In the genomic region with DNA sequence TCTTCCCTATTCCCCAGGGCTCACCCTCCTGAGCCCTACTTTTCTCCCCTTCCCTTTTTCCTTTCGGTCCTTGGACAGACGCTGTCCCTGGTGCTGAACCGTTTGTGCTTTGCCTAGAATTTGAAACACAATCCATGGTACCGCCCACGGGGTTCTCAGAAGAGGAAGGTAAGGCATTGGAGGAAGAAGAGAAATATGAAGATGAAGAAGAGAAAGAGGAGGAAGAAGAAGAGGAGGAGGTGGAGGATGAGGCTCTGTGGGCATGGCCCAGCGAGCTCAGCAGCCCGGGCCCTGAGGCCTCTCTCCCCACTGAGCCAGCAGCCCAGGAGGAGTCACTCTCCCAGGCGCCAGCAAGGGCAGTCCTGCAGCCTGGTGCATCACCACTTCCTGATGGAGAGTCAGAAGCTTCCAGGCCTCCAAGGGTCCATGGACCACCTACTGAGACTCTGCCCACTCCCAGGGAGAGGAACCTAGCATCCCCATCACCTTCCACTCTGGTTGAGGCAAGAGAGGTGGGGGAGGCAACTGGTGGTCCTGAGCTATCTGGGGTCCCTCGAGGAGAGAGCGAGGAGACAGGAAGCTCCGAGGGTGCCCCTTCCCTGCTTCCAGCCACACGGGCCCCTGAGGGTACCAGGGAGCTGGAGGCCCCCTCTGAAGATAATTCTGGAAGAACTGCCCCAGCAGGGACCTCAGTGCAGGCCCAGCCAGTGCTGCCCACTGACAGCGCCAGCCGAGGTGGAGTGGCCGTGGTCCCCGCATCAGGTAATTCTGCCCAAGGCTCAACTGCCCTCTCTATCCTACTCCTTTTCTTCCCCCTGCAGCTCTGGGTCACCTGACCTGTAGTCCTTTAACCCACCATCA, we compare ENCODE assay signal across 11 cellular contexts. TPM values are rescaled to one million over a fixed set of nuclear protein-coding genes. Genes with fewer than 3 reads are reported as not detected.
DNase-seq lines count a peak whose midpoint lies in the region; ATAC-seq and TF ChIP-seq lines count a peak whose summit lies in the region.
"Had no signal": no experiment of that assay in that cellular context is flagged by ENCODE, and none has a peak within 500 bp of the region (broad histone marks: within the 10 kb centered on the region; RNA-seq: fewer than 3 reads in every experiment).

No MANE protein-coding gene starts in this region.

- H3K27ac ChIP-seq in cardiac muscle cell (no peak overlapping the region), heart right ventricle (no peak overlapping the region), testis (no peak overlapping the region)
- H3K27ac ChIP-seq: C4-2B had no signal

- ATAC-seq in heart right ventricle (no peak), HG02610 (IDR thresholded peaks at IDR 0.05; ENCODE audit: unreplicated experiment) (no peak)

- CTCF ChIA-PET in Calu3 (lab: Charles Lee) = interaction anchor here (0.8 to 1.3 kb wide), 2 partner anchors 9 to 37 kb away, joined by 3 read pairs; no protein-coding TSS in a partner anchor

- H3K27me3 ChIP-seq in cardiac muscle cell = peaks cover 93% of the 10 kb centered on the region
- H3K27me3 ChIP-seq in heart right ventricle = peaks cover 0 to 73% (median 52%) of the 10 kb centered on the region in 7 donors
- no peaks in the 10 kb centered on the region for H3K27me3 ChIP-seq in testis

- H3K36me3 Mint-ChIP-seq in endothelial cell (ENCODE audit: low read depth, unreplicated experiment) = peaks cover 13% of the 10 kb centered on the region
- peaks cover 36% of the 10 kb centered on the region for H3K36me3 Mint-ChIP-seq in Calu3 (ENCODE audit: insufficient read depth, unreplicated experiment)

- H3K4me3 ChIP-seq in cardiac muscle cell (no peak overlapping the region), heart right ventricle (no peak overlapping the region), testis (no peak overlapping the region)

- H3K4me3 Mint-ChIP-seq in endothelial cell (ENCODE audit: unreplicated experiment) = peak overlapping the region; percentile 26
- H3K4me3 Mint-ChIP-seq in Calu3 (ENCODE audit: low read depth, unreplicated experiment) = no peak overlapping the region
- H3K4me3 Mint-ChIP-seq: activated B cell treated with CpG ODN at 0.5 μM for 24 hours, HFFc6 had no signal

- no peaks in the 10 kb centered on the region for H3K36me3 ChIP-seq in cardiac muscle cell
- H3K36me3 ChIP-seq in heart right ventricle = no peaks in the 10 kb centered on the region
- no peaks in the 10 kb centered on the region for H3K36me3 ChIP-seq in testis (ENCODE audit: low read depth, missing control alignments)

- no peak for TF ChIP-seq POLR2A in testis (IDR thresholded peaks at IDR 0.05)

- DNase-seq in cardiac muscle cell (ENCODE audit: low read depth in 1 of 2, low spot score in 1 of 2) (peak; percentile 64 to 90), heart right ventricle (no peak), endothelial cell (ENCODE audit: low spot score) (peak; percentile 61), testis (peak; percentile 44), Calu3 (no peak)
- DNase-seq: activated B cell treated with CpG ODN at 0.5 μM for 24 hours, head of caudate nucleus, HFFc6, nucleus accumbens had no signal

- H3K27ac Mint-ChIP-seq in endothelial cell (ENCODE audit: unreplicated experiment) (no peak overlapping the region), Calu3 (ENCODE audit: unreplicated experiment) (no peak overlapping the region)
- H3K27ac Mint-ChIP-seq: activated B cell treated with CpG ODN at 0.5 μM for 24 hours, HFFc6 had no signal

- H3K9me3 Mint-ChIP-seq in endothelial cell (ENCODE audit: unreplicated experiment) (no peaks in the 10 kb centered on the region), Calu3 (ENCODE audit: low read depth, unreplicated experiment) (no peaks in the 10 kb centered on the region)
- H3K9me3 Mint-ChIP-seq: activated B cell treated with CpG ODN at 0.5 μM for 24 hours, HFFc6 had no signal

- intact Hi-C loops in heart right ventricle (cut with DNase I) = loop anchor here in 1 of 10 donors (10.0 kb wide), 1 partner anchor 268 kb away; no protein-coding TSS in a partner anchor
- intact Hi-C loops in testis (cut with DNase I; ENCODE audit: low total_unique reads) = loop anchor here (10.0 kb wide), 1 partner anchor 68 kb away; no protein-coding TSS in a partner anchor
- intact Hi-C loops in Calu3 (cut with micrococcal nuclease; ENCODE audit: unreplicated experiment) = no loop called here

- H3K27me3 Mint-ChIP-seq in endothelial cell (ENCODE audit: unreplicated experiment) (peaks cover 19% of the 10 kb centered on the region), Calu3 (ENCODE audit: unreplicated experiment) (no peaks in the 10 kb centered on the region)

- no peaks in the 10 kb centered on the region for H3K9me3 ChIP-seq in cardiac muscle cell (ENCODE audit: low read depth)
- H3K9me3 ChIP-seq in heart right ventricle = no peaks in the 10 kb centered on the region
- no peaks in the 10 kb centered on the region for H3K9me3 ChIP-seq in testis

- H3K4me1 ChIP-seq in cardiac muscle cell (ENCODE audit: low read depth) (peaks cover 7% of the 10 kb centered on the region), heart right ventricle (peaks cover 8 to 12% (median 10%) of the 10 kb centered on the region in 9 donors), testis (peaks cover 8% of the 10 kb centered on the region)

- no TSS peak for BruUV-seq in Calu3 (replicated peaks; lab: Mats Ljungman, UMichigan)

- H3K4me1 Mint-ChIP-seq in endothelial cell (ENCODE audit: unreplicated experiment) (peaks cover 7% of the 10 kb centered on the region), Calu3 (ENCODE audit: low read depth, unreplicated experiment) (peaks cover 14% of the 10 kb centered on the region)

- 47 to 51% methylated on average over 16 of the region's 16 CpGs for WGBS in heart right ventricle, 2 donors
- 50 to 54% methylated on average over 14 to 16 of the region's 16 CpGs for WGBS in testis, 2 donors

- TF ChIP-seq CTCF in cardiac muscle cell (IDR thresholded peaks at IDR 0.05; ENCODE audit: low read depth, low read length) = no peak
- no peak for TF ChIP-seq CTCF in heart right ventricle (IDR thresholded peaks at IDR 0.05)
- no peak for TF ChIP-seq CTCF in endothelial cell (IDR thresholded peaks at IDR 0.05; ENCODE audit: unreplicated experiment)
- no peak for TF ChIP-seq CTCF in testis (IDR thresholded peaks at IDR 0.05)
- no peak for TF ChIP-seq CTCF in Calu3 (IDR thresholded peaks at IDR 0.05; ENCODE audit: unreplicated experiment)

RNA-seq across cellular contexts. Expression of gene BCAN, which starts 10.4 kb away (rescaled TPM):
- total RNA-seq in cardiac muscle cell (0.86 and 1.2 TPM in 2 replicates), heart right ventricle (under 1 TPM in 6 of 10 donors, not detected in 4; 0.14 to 0.52 (median 0.24) TPM), endothelial cell (ENCODE audit: unreplicated experiment) (0.46 TPM), testis (1 to 10 TPM; 8.8 to 9.7 TPM), Calu3 (2022) (not detected in 2 replicates)
- polyA plus RNA-seq in cardiac muscle cell (0.23 and 0.39 TPM in 2 replicates), heart right ventricle (under 1 TPM; 0.20 to 0.29 TPM), testis (ENCODE audit: insufficient read depth, low read depth, low replicate concordance) (3.3 TPM)
- total RNA-seq: HFFc6 had no signal

RNA-seq across cellular contexts. Expression of gene NES, which starts 24.8 kb away (rescaled TPM):
- 302 and 391 TPM in 2 replicates for total RNA-seq in cardiac muscle cell
- polyA plus RNA-seq in cardiac muscle cell = 86.5 and 89.3 TPM in 2 replicates
- 100 to 1,000 TPM in 9 of 10 donors, 10 to 100 TPM in 1; 84.6 to 389 (median 196) TPM for total RNA-seq in heart right ventricle
- polyA plus RNA-seq in heart right ventricle = 100 to 1,000 TPM in 1 of 2 donors, 10 to 100 TPM in 1; 46.8 to 116 TPM
- total RNA-seq in endothelial cell (ENCODE audit: unreplicated experiment) = 111 TPM
- 10 to 100 TPM; 17.6 to 27.7 TPM for total RNA-seq in testis
- polyA plus RNA-seq in testis (ENCODE audit: insufficient read depth, low read depth, low replicate concordance) = 20.7 TPM
- total RNA-seq in Calu3 (2022) = 6.1 and 7.4 TPM in 2 replicates
- total RNA-seq: activated B cell treated with CpG ODN at 0.5 μM for 24 hours had no signal

RNA-seq across cellular contexts. Expression of gene HAPLN2, which starts 33.1 kb away (rescaled TPM):
- total RNA-seq in cardiac muscle cell (7.6 and 19.0 TPM in 2 replicates), heart right ventricle (1 to 10 TPM in 3 of 10 donors, under 1 TPM in 6, not detected in 1; 0.24 to 1.7 (median 0.77) TPM), endothelial cell (ENCODE audit: unreplicated experiment) (1.3 TPM), testis (1 to 10 TPM; 5.5 to 6.0 TPM), Calu3 (2022) (0.27 TPM in 1 of 2 replicates, not detected in the other)
- polyA plus RNA-seq in cardiac muscle cell (8.5 and 15.7 TPM in 2 replicates), heart right ventricle (1 to 10 TPM; 3.0 to 6.3 TPM), testis (ENCODE audit: insufficient read depth, low read depth, low replicate concordance) (1.5 TPM)
- total RNA-seq: activated B cell treated with CpG ODN at 0.5 μM for 24 hours, HFFc6 had no signal

RNA-seq across cellular contexts. Expression of gene GPATCH4, which starts 51.1 kb away (rescaled TPM):
- total RNA-seq in cardiac muscle cell (6.0 and 14.4 TPM in 2 replicates), heart right ventricle (10 to 100 TPM in 9 of 10 donors, 1 to 10 TPM in 1; 9.3 to 25.4 (median 13.3) TPM), endothelial cell (ENCODE audit: unreplicated experiment) (18.6 TPM), testis (10 to 100 TPM; 21.6 to 26.7 TPM), Calu3 (2022) (52.4 and 57.0 TPM in 2 replicates)
- polyA plus RNA-seq in cardiac muscle cell (42.4 and 48.4 TPM in 2 replicates), heart right ventricle (10 to 100 TPM; 24.1 to 34.5 TPM), testis (ENCODE audit: insufficient read depth, low read depth, low replicate concordance) (18.5 TPM)

RNA-seq across cellular contexts. Expression of gene CRABP2, which starts 53.0 kb away (rescaled TPM):
- total RNA-seq in cardiac muscle cell = 556 and 900 TPM in 2 replicates
- 824 and 1,249 TPM in 2 replicates for polyA plus RNA-seq in cardiac muscle cell
- 1 to 10 TPM in 4 of 10 donors, under 1 TPM in 5, not detected in 1; 0.25 to 2.7 (median 0.64) TPM for total RNA-seq in heart right ventricle
- polyA plus RNA-seq in heart right ventricle = 1 to 10 TPM; 1.5 to 1.8 TPM
- 9.5 TPM for total RNA-seq in endothelial cell (ENCODE audit: unreplicated experiment)
- 1 to 10 TPM; 2.1 to 6.8 TPM for total RNA-seq in testis
- polyA plus RNA-seq in testis (ENCODE audit: insufficient read depth, low read depth, low replicate concordance) = 21.0 TPM
- 17.6 and 27.3 TPM in 2 replicates for total RNA-seq in Calu3 (2022)

Comparison
In these comparisons a context has a peak if more than half of its experiments do, and no peak if none do; other contexts are left out.
1. DNase-seq: peak in cardiac muscle cell (2 of 2), endothelial cell (single experiment) and testis (single experiment); none in heart right ventricle (0 of 2) and Calu3 (single experiment).